In the genomic region with DNA sequence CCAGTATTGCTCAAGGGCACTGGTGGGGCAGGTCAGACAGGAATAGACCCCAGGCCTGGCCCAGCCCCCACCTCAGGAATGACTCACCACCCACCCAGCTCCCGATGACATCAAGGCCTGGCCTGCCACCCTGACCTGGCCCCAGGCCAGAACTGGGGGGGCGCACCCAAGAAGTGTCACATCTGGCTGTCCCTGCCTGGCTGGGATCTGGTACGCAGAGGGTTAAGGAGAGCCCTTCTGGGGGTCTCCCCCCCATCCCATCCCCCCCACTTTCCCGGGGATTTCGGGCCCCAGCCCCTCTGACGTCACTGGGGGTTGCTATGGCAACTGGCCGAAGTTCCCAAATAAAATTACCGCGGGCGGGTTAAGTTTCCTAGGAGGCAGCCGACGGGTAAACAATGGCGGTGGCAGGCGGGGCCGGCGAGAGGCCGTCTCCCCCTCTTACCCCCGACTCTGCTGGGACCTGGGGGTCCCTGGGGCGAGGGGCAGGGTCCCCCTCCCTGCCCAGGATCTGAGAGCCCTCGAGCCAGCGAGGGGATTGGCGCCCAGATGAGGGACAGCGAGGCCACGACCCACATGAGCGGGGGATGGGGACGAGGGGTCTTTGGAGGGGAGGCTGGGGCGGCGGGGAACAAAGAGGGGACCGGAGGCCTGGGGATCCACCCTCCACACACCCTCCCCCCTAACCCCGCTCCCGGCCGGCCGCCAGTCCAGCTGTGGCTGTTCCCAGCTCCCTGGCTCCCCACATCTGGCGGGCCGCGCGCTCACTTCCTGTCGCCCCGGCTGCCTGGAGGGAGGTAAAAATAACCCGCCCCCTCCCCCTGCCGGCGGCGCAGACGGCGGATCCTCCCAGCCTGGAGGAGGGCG, we compare ENCODE assay signal across 1 cellular context.
TF ChIP-seq lines count a peak whose summit lies in the region.

No MANE protein-coding gene starts in this region.

TF ChIP-seq in K562, 482 proteins besides CTCF, POLR2A, EP300 and RAD21 (continued from another document and continues in another):
- TF ChIP-seq ZBTB33 (CRISPR knock-in tag; IDR thresholded peaks at IDR 0.05) (no peak), ELF4 (CRISPR knock-in tag; IDR thresholded peaks at IDR 0.05) (no peak; the same call in 1 of the 2 replicates), ZNF217 (CRISPR knock-in tag; IDR thresholded peaks at IDR 0.05) (no peak), KLF10 (CRISPR knock-in tag; IDR thresholded peaks at IDR 0.05) (no peak), SNRNP70 (optimal IDR thresholded peaks at IDR 0.05; ENCODE audit: low read depth, low read length) (no peak), LARP7 (IDR thresholded peaks at IDR 0.05) (no peak), KLF16 (IDR thresholded peaks at IDR 0.05) (peak; percentile 48; the same call in 1 of the 2 replicates), CXXC5 (CRISPR knock-in tag; IDR thresholded peaks at IDR 0.05) (peak; percentile 84), FIP1L1 (IDR thresholded peaks at IDR 0.05; ENCODE audit: low read depth, low read length, poor library complexity, severe bottlenecking) (peak; percentile 90), ZNF175 (CRISPR knock-in tag; IDR thresholded peaks at IDR 0.05; ENCODE audit: low read depth) (peak; percentile 9; the same call in 1 of the 2 replicates), TBL1XR1 (IDR thresholded peaks at IDR 0.05; ENCODE audit: low read length in 2 of 2) (peak in 1 of 2 experiments; percentile 88; a peak in 2 of 4 replicates), HCFC1 (IDR thresholded peaks at IDR 0.05; ENCODE audit: low read depth, low read length) (peak; percentile 42), MEF2D (tag; conservative IDR thresholded peaks at IDR 0.05; ENCODE audit: low read depth) (peak; percentile 70; the same call in 1 of the 2 replicates), HDAC8 (tag; IDR thresholded peaks at IDR 0.05) (no peak), ARNT (IDR thresholded peaks at IDR 0.05) (no peak), THAP12 (CRISPR knock-in tag; IDR thresholded peaks at IDR 0.05) (peak; percentile 75), ZNF436 (CRISPR knock-in tag; IDR thresholded peaks at IDR 0.05) (no peak), CBX3 (IDR thresholded peaks at IDR 0.05; ENCODE audit: borderline replicate concordance in 1 of 2, low read length in 2 of 2) (no peak), ZNF143 (CRISPR knock-in tag; IDR thresholded peaks at IDR 0.05) (no peak; the same call in 1 of the 2 replicates), ZNF57 (CRISPR knock-in tag; IDR thresholded peaks at IDR 0.05) (no peak; the same call in 1 of the 2 replicates), KAT7 (CRISPR knock-in tag; IDR thresholded peaks at IDR 0.05; ENCODE audit: borderline replicate concordance) (no peak), ZEB2 (IDR thresholded peaks at IDR 0.05) (no peak; the same call in 1 of the 2 replicates), CCAR2 (IDR thresholded peaks at IDR 0.05; ENCODE audit: low read depth, low read length) (no peak), STAT5B (CRISPR knock-in tag; IDR thresholded peaks at IDR 0.05) (no peak), RBM22 (IDR thresholded peaks at IDR 0.05; ENCODE audit: low read depth, low read length, poor library complexity, severe bottlenecking) (no peak), E2F1 (CRISPR knock-in tag; IDR thresholded peaks at IDR 0.05) (no peak; the same call in 1 of the 2 replicates), RBFOX2 (IDR thresholded peaks at IDR 0.05; ENCODE audit: low read depth, low read length) (peak; percentile 92), ESRRB (CRISPR knock-in tag; IDR thresholded peaks at IDR 0.05; ENCODE audit: borderline replicate concordance) (no peak), WHSC1 (IDR thresholded peaks at IDR 0.05; ENCODE audit: low read length) (no peak), ASH1L (IDR thresholded peaks at IDR 0.05; ENCODE audit: borderline replicate concordance, low read depth, partially characterized antibody) (no peak), ZKSCAN8 (CRISPR knock-in tag; IDR thresholded peaks at IDR 0.05) (0 out of 2 replicates have a peak, but pooled peaks have one; percentile 55), SMARCE1 (IDR thresholded peaks at IDR 0.05) (peak; percentile 91), RBM15 (IDR thresholded peaks at IDR 0.05; ENCODE audit: insufficient read depth, low read length) (no peak), MIER1 (IDR thresholded peaks at IDR 0.05; ENCODE audit: low read depth) (no peak), ATF6 (CRISPR knock-in tag; IDR thresholded peaks at IDR 0.05) (no peak), ZNF12 (CRISPR knock-in tag; IDR thresholded peaks at IDR 0.05) (no peak), NFIX (CRISPR knock-in tag; IDR thresholded peaks at IDR 0.05; ENCODE audit: low read depth) (peak; percentile 80), MYBL2 (IDR thresholded peaks at IDR 0.05; ENCODE audit: low read depth) (no peak), MYBL2 (CRISPR knock-in tag; IDR thresholded peaks at IDR 0.05; ENCODE audit: borderline replicate concordance) (no peak), RUNX1 (IDR thresholded peaks at IDR 0.05; ENCODE audit: low read depth) (peak; percentile 58; the same call in 1 of the 2 replicates), ZNF780A (CRISPR knock-in tag; IDR thresholded peaks at IDR 0.05) (no peak), RBM25 (IDR thresholded peaks at IDR 0.05; ENCODE audit: low read depth, low read length, severe bottlenecking) (no peak)
- TF ChIP-seq, protein P1, sequence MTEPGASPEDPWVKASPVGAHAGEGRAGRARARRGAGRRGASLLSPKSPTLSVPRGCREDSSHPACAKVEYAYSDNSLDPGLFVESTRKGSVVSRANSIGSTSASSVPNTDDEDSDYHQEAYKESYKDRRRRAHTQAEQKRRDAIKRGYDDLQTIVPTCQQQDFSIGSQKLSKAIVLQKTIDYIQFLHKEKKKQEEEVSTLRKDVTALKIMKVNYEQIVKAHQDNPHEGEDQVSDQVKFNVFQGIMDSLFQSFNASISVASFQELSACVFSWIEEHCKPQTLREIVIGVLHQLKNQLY (CRISPR knock-in tag; conservative IDR thresholded peaks at IDR 0.05), result no peak
- TF ChIP-seq, protein P2, sequence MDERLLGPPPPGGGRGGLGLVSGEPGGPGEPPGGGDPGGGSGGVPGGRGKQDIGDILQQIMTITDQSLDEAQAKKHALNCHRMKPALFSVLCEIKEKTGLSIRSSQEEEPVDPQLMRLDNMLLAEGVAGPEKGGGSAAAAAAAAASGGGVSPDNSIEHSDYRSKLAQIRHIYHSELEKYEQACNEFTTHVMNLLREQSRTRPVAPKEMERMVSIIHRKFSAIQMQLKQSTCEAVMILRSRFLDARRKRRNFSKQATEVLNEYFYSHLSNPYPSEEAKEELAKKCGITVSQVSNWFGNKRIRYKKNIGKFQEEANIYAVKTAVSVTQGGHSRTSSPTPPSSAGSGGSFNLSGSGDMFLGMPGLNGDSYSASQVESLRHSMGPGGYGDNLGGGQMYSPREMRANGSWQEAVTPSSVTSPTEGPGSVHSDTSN (CRISPR knock-in tag; IDR thresholded peaks at IDR 0.05; ENCODE audit: low read depth), result no peak
- TF ChIP-seq, protein P2 (tag; conservative IDR thresholded peaks at IDR 0.05; ENCODE audit: low read depth), result no peak
- TF ChIP-seq, protein P3, sequence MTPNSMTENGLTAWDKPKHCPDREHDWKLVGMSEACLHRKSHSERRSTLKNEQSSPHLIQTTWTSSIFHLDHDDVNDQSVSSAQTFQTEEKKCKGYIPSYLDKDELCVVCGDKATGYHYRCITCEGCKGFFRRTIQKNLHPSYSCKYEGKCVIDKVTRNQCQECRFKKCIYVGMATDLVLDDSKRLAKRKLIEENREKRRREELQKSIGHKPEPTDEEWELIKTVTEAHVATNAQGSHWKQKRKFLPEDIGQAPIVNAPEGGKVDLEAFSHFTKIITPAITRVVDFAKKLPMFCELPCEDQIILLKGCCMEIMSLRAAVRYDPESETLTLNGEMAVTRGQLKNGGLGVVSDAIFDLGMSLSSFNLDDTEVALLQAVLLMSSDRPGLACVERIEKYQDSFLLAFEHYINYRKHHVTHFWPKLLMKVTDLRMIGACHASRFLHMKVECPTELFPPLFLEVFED (CRISPR knock-in tag; conservative IDR thresholded peaks at IDR 0.05), result peak; percentile 66; the same call in 1 of the 2 replicates
- TF ChIP-seq, protein P4, sequence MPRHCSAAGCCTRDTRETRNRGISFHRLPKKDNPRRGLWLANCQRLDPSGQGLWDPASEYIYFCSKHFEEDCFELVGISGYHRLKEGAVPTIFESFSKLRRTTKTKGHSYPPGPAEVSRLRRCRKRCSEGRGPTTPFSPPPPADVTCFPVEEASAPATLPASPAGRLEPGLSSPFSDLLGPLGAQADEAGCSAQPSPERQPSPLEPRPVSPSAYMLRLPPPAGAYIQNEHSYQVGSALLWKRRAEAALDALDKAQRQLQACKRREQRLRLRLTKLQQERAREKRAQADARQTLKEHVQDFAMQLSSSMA (CRISPR knock-in tag; IDR thresholded peaks at IDR 0.05), result no peak
- TF ChIP-seq, protein P5, sequence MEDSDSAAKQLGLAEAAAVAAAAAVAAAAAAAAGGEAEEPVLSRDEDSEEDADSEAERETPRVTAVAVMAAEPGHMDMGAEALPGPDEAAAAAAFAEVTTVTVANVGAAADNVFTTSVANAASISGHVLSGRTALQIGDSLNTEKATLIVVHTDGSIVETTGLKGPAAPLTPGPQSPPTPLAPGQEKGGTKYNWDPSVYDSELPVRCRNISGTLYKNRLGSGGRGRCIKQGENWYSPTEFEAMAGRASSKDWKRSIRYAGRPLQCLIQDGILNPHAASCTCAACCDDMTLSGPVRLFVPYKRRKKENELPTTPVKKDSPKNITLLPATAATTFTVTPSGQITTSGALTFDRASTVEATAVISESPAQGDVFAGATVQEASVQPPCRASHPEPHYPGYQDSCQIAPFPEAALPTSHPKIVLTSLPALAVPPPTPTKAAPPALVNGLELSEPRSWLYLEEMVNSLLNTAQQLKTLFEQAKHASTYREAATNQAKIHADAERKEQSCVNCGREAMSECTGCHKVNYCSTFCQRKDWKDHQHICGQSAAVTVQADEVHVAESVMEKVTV (CRISPR knock-in tag; IDR thresholded peaks at IDR 0.05), result no peak
- TF ChIP-seq, protein P6, sequence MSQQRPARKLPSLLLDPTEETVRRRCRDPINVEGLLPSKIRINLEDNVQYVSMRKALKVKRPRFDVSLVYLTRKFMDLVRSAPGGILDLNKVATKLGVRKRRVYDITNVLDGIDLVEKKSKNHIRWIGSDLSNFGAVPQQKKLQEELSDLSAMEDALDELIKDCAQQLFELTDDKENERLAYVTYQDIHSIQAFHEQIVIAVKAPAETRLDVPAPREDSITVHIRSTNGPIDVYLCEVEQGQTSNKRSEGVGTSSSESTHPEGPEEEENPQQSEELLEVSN (IDR thresholded peaks at IDR 0.05; ENCODE audit: borderline replicate concordance in 1 of 2, extremely low read depth in 1 of 2, insufficient read depth in 1 of 2, insufficient read length in 1 of 2, low read depth in 1 of 2, low read length in 1 of 2, poor library complexity in 1 of 2, severe bottlenecking in 1 of 2), result peak; percentile 34 to 54
